26 cellular contexts compared by ENCODE assay signal in the genomic region with DNA sequence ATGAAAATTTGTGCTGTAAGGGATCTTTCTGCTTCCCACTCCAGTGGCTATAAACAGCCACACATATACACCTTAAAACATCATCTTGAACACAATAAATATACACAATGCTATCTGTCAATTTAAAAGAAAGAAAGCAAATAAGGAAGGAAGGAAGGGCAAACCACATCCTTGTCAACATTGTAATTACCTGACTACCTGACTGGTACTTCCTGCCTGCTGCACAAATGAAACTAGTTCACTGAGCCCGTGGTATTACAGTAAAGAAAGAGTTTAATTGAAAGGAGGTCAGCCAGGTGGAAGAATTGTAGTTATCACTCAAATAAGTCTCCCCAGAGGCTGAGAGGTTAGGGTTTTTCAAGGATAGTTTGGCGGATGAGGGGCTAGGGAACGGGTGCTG.
"Had no signal": no experiment of that assay in that cellular context is flagged by ENCODE, and none has a peak within 500 bp of the region (broad histone marks: within the 10 kb centered on the region; RNA-seq: fewer than 3 reads in every experiment).

No MANE protein-coding gene starts in this region.

- H3K4me3 Mint-ChIP-seq: activated naive CD4-positive, alpha-beta T cell treated with anti-CD3 and anti-CD28 coated beads, Interleukin-2, amount 50 U/mL, for 24 hours; nephron had no signal

- H3K4me3 ChIP-seq: coronary artery, dorsolateral prefrontal cortex, gastroesophageal sphincter, hepatocyte, ovary, skin epidermis, testis had no signal

- H3K79me2 ChIP-seq: hepatocyte had no signal

- DNase-seq: activated CD4-positive, CD25-positive, alpha-beta regulatory T cell treated with anti-CD3 and anti-CD28 coated beads, Interleukin-2, amount 50 U/mL, for 72 hours; activated gamma-delta T cell treated with Interleukin-2 at 50 U/mL for 16 hours; activated T-cell treated with anti-CD3 and anti-CD28 coated beads for 4 hours; amniotic stem cell; brain microvascular endothelial cell; dorsolateral prefrontal cortex; effector memory CD4-positive, alpha-beta T cell; islet precursor cell; left ventricle myocardium superior; ovary; stimulated activated CD4-positive, alpha-beta T cell treated with anti-CD3 and anti-CD28 coated beads, Interleukin-12 subunit alpha, Interleukin-12 subunit beta, amount 100 ng/mL, for 4 hours; stimulated activated CD4-positive, alpha-beta T cell treated with anti-CD3 and anti-CD28 coated beads, Interleukin-4, amount 100 ng/mL, for 1 hour; stimulated activated naive CD8-positive, alpha-beta T cell treated with anti-CD3 and anti-CD28 coated beads, Interleukin-15, Interleukin-2, amounts not matched to agents 100 U/mL and 50 U/mL, for 24 hours; T-helper 9 cell; testis; trophoblast cell; WERI-Rb-1 had no signal

- H3K27ac ChIP-seq: brain microvascular endothelial cell, coronary artery, dorsolateral prefrontal cortex, gastroesophageal sphincter, hepatocyte, ovary, skin epidermis, testis, WERI-Rb-1 had no signal

- ATAC-seq: gastroesophageal sphincter; left ventricle myocardium superior; sciatic nerve; SK-N-SH treated with all-trans-retinoic acid at 6 μM for 48 hours; stimulated activated naive CD8-positive, alpha-beta T cell treated with anti-CD3 and anti-CD28 coated beads, Interleukin-15, Interleukin-2, amounts not matched to agents 100 U/mL and 50 U/mL, for 24 hours had no signal

- H3K36me3 ChIP-seq: brain microvascular endothelial cell, gastroesophageal sphincter, ovary, WERI-Rb-1 had no signal

- H3K9me3 ChIP-seq: gastroesophageal sphincter, ovary, testis had no signal

- H3K4me2 ChIP-seq: hepatocyte had no signal

- H3K36me3 Mint-ChIP-seq: activated naive CD4-positive, alpha-beta T cell treated with anti-CD3 and anti-CD28 coated beads, Interleukin-2, amount 50 U/mL, for 24 hours had no signal

- H3K27ac Mint-ChIP-seq: activated naive CD4-positive, alpha-beta T cell treated with anti-CD3 and anti-CD28 coated beads, Interleukin-2, amount 50 U/mL, for 24 hours; nephron; progenitor cell of endocrine pancreas had no signal

- H3K4me1 ChIP-seq: testis had no signal

- H3K27me3 Mint-ChIP-seq: activated naive CD4-positive, alpha-beta T cell treated with anti-CD3 and anti-CD28 coated beads, Interleukin-2, amount 50 U/mL, for 24 hours had no signal

- H2AFZ ChIP-seq: hepatocyte had no signal

- H3K27me3 ChIP-seq: brain microvascular endothelial cell, gastroesophageal sphincter, ovary, testis had no signal

- H3K4me1 Mint-ChIP-seq: activated naive CD4-positive, alpha-beta T cell treated with anti-CD3 and anti-CD28 coated beads, Interleukin-2, amount 50 U/mL, for 24 hours had no signal
